In genomic region chr20:62774762-62775161, GRCh38 we compare ENCODE assay signal across 17 cellular contexts. TPM values are rescaled to one million over a fixed set of nuclear protein-coding genes. Genes with fewer than 3 reads are reported as not detected.
DNase-seq lines count a peak whose midpoint lies in the region; ATAC-seq and TF ChIP-seq lines count a peak whose summit lies in the region.
"Had no signal": no experiment of that assay in that cellular context is flagged by ENCODE, and none has a peak within 500 bp of the region (broad histone marks: within the 10 kb centered on the region; RNA-seq: fewer than 3 reads in every experiment).

No MANE protein-coding gene starts in this region.

- no peaks in the 10 kb centered on the region for H3K9me3 Mint-ChIP-seq in CD8-positive, alpha-beta T cell
- H3K9me3 Mint-ChIP-seq in activated naive CD8-positive, alpha-beta T cell (ENCODE audit: low read depth) = no peaks in the 10 kb centered on the region
- no peaks in the 10 kb centered on the region for H3K9me3 Mint-ChIP-seq in neural progenitor cell

- no peaks in the 10 kb centered on the region for H3K9me3 ChIP-seq in BLaER1
- H3K9me3 ChIP-seq in CD8-positive, alpha-beta T cell (ENCODE audit: low read length) = no peaks in the 10 kb centered on the region
- H3K9me3 ChIP-seq in neural progenitor cell (ENCODE audit: low read depth) = no peaks in the 10 kb centered on the region
- H3K9me3 ChIP-seq: BE2C, SK-N-SH had no signal

- H3K9ac ChIP-seq in BLaER1 (0 out of 2 replicates have a peak overlapping the region, but pooled peaks have one; percentile 27), neural progenitor cell (no peak overlapping the region)
- H3K9ac ChIP-seq: SK-N-SH had no signal

- intact Hi-C loops in CD8-positive, alpha-beta T cell (cut with DNase I, micrococcal nuclease) = loop anchor here in 1 of 2 experiments (5.0 kb wide), 1 partner anchor 37 kb away; no protein-coding TSS in a partner anchor

- peak overlapping the region; percentile 92 for H3K27ac Mint-ChIP-seq in CD8-positive, alpha-beta T cell
- peak overlapping the region; percentile 87 for H3K27ac Mint-ChIP-seq in activated naive CD8-positive, alpha-beta T cell
- no peak overlapping the region for H3K27ac Mint-ChIP-seq in neural progenitor cell

- no peaks in the 10 kb centered on the region for H3K36me3 ChIP-seq in BLaER1
- H3K36me3 ChIP-seq in CD8-positive, alpha-beta T cell (ENCODE audit: insufficient read depth, low read length) = no peaks in the 10 kb centered on the region
- H3K36me3 ChIP-seq in neural progenitor cell = no peaks in the 10 kb centered on the region
- H3K36me3 ChIP-seq: BE2C had no signal

- H3K79me2 ChIP-seq in neural progenitor cell (ENCODE audit: low read depth) = no peaks in the 10 kb centered on the region
- H3K79me2 ChIP-seq: hepatocyte had no signal

- H3K4me1 ChIP-seq in BLaER1 (peaks cover 98% of the 10 kb centered on the region), neural progenitor cell (no peaks in the 10 kb centered on the region)
- H3K4me1 ChIP-seq in CD8-positive, alpha-beta T cell (ENCODE audit: insufficient read depth, low read length) = peaks cover 58% of the 10 kb centered on the region

- no peak for TF ChIP-seq CTCF in CD8-positive, alpha-beta T cell (IDR thresholded peaks at IDR 0.05)
- TF ChIP-seq CTCF in neural progenitor cell (IDR thresholded peaks at IDR 0.05) = no peak

- peak overlapping the region; percentile 80 for H3K4me2 ChIP-seq in BLaER1
- no peak overlapping the region for H3K4me2 ChIP-seq in neural progenitor cell
- H3K4me2 ChIP-seq: hepatocyte, SK-N-SH had no signal

- POLR2A ChIA-PET in CD8-positive, alpha-beta T cell (lab: Charles Lee) = interaction anchor here (1.6 kb wide), 1 partner anchor 19 kb away, joined by 6 read pairs; no protein-coding TSS in a partner anchor

- H4K20me1 ChIP-seq in BLaER1 (no peaks in the 10 kb centered on the region), neural progenitor cell (ENCODE audit: low read depth) (no peaks in the 10 kb centered on the region)

- DNase-seq in CD8-positive, alpha-beta T cell = no peak
- peak; percentile 61 for DNase-seq in NOMO-1 treated with dmso at 0.1 percent for 144 hours (lab: John Stamatoyannopoulos, UW; ENCODE audit: unreplicated experiment)
- DNase-seq in NCI-H2107 (lab: John Stamatoyannopoulos, UW) = no peak
- DNase-seq in middle frontal gyrus (ENCODE audit: extremely low spot score, low spot score) = no peak
- no peak for DNase-seq in neural progenitor cell (ENCODE audit: low spot score)
- DNase-seq: activated effector memory CD4-positive, alpha-beta T cell treated with Interleukin-2 at 50 U/mL for 16 hours; BE2C; Karpas-422; NCI-H2081 treated with DMSO at 0.1 percent for 48 hours; NK-92 treated with Interleukin-12 subunit alpha and Interleukin-12 subunit beta, amount 100 ng/mL, for 24 hours; SK-N-SH; stimulated activated CD4-positive, alpha-beta T cell treated with anti-CD3 and anti-CD28 coated beads, Interleukin-12 subunit alpha, Interleukin-12 subunit beta, amount 100 ng/mL, for 4 hours had no signal

- no peak for ATAC-seq in CD8-positive, alpha-beta T cell
- ATAC-seq in GM21737 (IDR thresholded peaks at IDR 0.05; ENCODE audit: unreplicated experiment) = no peak

- H3K27ac ChIP-seq in BLaER1 (peak overlapping the region; percentile 71), neural progenitor cell (no peak overlapping the region)
- H3K27ac ChIP-seq in CD8-positive, alpha-beta T cell (ENCODE audit: low read depth, low read length) = no peak overlapping the region
- H3K27ac ChIP-seq: hepatocyte, HL-60 had no signal

- H3K27me3 Mint-ChIP-seq in CD8-positive, alpha-beta T cell (ENCODE audit: low read depth) = no peaks in the 10 kb centered on the region
- no peaks in the 10 kb centered on the region for H3K27me3 Mint-ChIP-seq in activated naive CD8-positive, alpha-beta T cell
- H3K27me3 Mint-ChIP-seq in neural progenitor cell (ENCODE audit: insufficient read depth, low read depth) = peaks cover 9% of the 10 kb centered on the region

- H3K27me3 ChIP-seq in BLaER1 (no peaks in the 10 kb centered on the region), neural progenitor cell (no peaks in the 10 kb centered on the region)
- no peaks in the 10 kb centered on the region for H3K27me3 ChIP-seq in CD8-positive, alpha-beta T cell (ENCODE audit: insufficient read depth, low read length)
- H3K27me3 ChIP-seq: BE2C, hepatocyte had no signal

- peaks cover 51% of the 10 kb centered on the region for H3K4me1 Mint-ChIP-seq in CD8-positive, alpha-beta T cell (ENCODE audit: low read depth)
- peaks cover 49% of the 10 kb centered on the region for H3K4me1 Mint-ChIP-seq in activated naive CD8-positive, alpha-beta T cell (ENCODE audit: low read depth)
- H3K4me1 Mint-ChIP-seq in neural progenitor cell = peaks cover 40% of the 10 kb centered on the region

- H3K4me3 Mint-ChIP-seq in CD8-positive, alpha-beta T cell = peak overlapping the region; percentile 8
- H3K4me3 Mint-ChIP-seq in activated naive CD8-positive, alpha-beta T cell = peak overlapping the region; percentile 28
- H3K4me3 Mint-ChIP-seq in neural progenitor cell = no peak overlapping the region

- CTCF ChIA-PET in CD8-positive, alpha-beta T cell (lab: Charles Lee) = interaction anchor here (1.2 to 1.3 kb wide), 3 partner anchors 16 to 105 kb away, joined by 3 to 7 read pairs (median 3); no protein-coding TSS in a partner anchor

- H2AFZ ChIP-seq in neural progenitor cell (replicated peaks) = no peak overlapping the region
- H2AFZ ChIP-seq: hepatocyte had no signal

- no peaks in the 10 kb centered on the region for H3K36me3 Mint-ChIP-seq in CD8-positive, alpha-beta T cell
- H3K36me3 Mint-ChIP-seq in activated naive CD8-positive, alpha-beta T cell = no peaks in the 10 kb centered on the region
- H3K36me3 Mint-ChIP-seq in neural progenitor cell = no peaks in the 10 kb centered on the region

- no peaks in the 10 kb centered on the region for H3F3A ChIP-seq in neural progenitor cell (ENCODE audit: low read depth)

- no peak overlapping the region for H3K4me3 ChIP-seq in BLaER1
- no peak overlapping the region for H3K4me3 ChIP-seq in CD8-positive, alpha-beta T cell (ENCODE audit: low read depth, low read length)
- no peak overlapping the region for H3K4me3 ChIP-seq in neural progenitor cell
- H3K4me3 ChIP-seq: hepatocyte had no signal

RNA-seq across cellular contexts. Expression of gene MRGBP, which starts 21.5 kb away (rescaled TPM):
- total RNA-seq in CD8-positive, alpha-beta T cell = 1 to 10 TPM; 7.8 to 8.6 TPM
- 14.0 and 18.1 TPM in 2 replicates for total RNA-seq in neural progenitor cell (ENCODE audit: low replicate concordance)

RNA-seq across cellular contexts. Expression of gene OGFR, which starts 29.9 kb away (rescaled TPM):
- 10 to 100 TPM; 47.8 to 52.2 TPM for total RNA-seq in CD8-positive, alpha-beta T cell
- 7.0 and 23.9 TPM in 2 replicates for total RNA-seq in neural progenitor cell (ENCODE audit: low replicate concordance)

RNA-seq across cellular contexts. Expression of gene COL9A3, which starts 42.1 kb away (rescaled TPM):
- not detected for total RNA-seq in CD8-positive, alpha-beta T cell
- 10.5 and 34.8 TPM in 2 replicates for total RNA-seq in neural progenitor cell (ENCODE audit: low replicate concordance)
